1 cellular context compared by ENCODE assay signal in the genomic region with DNA sequence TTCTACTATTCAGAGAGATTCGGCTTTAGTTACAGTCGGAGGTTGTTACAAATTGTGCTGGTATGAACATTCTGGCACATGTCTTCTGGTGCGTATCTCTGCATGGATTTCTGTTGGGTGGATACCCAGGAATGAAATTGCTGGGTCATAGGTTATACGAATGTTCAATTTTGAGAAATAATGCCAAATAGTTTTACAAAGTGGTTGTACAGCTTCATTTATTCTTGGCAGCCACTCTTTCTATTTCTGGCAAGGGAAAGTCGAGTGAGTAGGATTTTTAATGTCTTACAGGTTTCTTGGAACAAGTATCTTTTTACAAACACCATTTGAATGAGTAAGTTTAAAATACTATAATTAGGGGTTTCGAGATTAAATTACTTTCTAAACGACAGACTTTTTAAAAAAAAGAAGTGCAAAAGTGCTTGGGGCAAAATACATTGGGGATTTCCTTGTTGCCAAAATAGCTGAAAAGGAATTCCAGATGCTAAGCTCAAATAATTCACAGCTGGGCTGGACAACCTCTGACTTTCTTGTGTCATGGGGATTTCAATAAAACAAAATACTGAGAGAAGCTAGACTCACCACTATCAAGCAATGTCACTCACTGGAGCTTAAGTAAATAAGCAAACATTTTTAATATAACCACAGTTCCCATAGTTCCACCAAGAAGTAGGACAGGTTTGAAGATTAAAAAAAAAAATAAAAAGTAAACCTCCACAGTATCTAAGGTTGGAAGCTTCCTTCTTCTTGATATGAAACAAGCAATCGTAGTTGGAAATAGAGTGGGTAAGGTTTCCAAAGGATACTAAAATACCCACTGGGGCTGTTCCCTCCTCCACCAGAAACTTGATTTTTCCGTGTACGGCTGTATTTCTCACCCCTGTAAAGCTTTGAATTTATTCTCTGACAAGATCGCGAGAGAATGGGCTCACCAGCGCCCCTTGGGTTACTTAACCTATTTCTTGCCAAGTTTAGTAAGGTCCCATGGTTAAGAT.
TF ChIP-seq lines count a peak whose summit lies in the region.

No MANE protein-coding gene starts in this region.

TF ChIP-seq in GM23338, 12 proteins besides CTCF, POLR2A, EP300 and RAD21 (continued from another document):
- TF ChIP-seq, protein P1, sequence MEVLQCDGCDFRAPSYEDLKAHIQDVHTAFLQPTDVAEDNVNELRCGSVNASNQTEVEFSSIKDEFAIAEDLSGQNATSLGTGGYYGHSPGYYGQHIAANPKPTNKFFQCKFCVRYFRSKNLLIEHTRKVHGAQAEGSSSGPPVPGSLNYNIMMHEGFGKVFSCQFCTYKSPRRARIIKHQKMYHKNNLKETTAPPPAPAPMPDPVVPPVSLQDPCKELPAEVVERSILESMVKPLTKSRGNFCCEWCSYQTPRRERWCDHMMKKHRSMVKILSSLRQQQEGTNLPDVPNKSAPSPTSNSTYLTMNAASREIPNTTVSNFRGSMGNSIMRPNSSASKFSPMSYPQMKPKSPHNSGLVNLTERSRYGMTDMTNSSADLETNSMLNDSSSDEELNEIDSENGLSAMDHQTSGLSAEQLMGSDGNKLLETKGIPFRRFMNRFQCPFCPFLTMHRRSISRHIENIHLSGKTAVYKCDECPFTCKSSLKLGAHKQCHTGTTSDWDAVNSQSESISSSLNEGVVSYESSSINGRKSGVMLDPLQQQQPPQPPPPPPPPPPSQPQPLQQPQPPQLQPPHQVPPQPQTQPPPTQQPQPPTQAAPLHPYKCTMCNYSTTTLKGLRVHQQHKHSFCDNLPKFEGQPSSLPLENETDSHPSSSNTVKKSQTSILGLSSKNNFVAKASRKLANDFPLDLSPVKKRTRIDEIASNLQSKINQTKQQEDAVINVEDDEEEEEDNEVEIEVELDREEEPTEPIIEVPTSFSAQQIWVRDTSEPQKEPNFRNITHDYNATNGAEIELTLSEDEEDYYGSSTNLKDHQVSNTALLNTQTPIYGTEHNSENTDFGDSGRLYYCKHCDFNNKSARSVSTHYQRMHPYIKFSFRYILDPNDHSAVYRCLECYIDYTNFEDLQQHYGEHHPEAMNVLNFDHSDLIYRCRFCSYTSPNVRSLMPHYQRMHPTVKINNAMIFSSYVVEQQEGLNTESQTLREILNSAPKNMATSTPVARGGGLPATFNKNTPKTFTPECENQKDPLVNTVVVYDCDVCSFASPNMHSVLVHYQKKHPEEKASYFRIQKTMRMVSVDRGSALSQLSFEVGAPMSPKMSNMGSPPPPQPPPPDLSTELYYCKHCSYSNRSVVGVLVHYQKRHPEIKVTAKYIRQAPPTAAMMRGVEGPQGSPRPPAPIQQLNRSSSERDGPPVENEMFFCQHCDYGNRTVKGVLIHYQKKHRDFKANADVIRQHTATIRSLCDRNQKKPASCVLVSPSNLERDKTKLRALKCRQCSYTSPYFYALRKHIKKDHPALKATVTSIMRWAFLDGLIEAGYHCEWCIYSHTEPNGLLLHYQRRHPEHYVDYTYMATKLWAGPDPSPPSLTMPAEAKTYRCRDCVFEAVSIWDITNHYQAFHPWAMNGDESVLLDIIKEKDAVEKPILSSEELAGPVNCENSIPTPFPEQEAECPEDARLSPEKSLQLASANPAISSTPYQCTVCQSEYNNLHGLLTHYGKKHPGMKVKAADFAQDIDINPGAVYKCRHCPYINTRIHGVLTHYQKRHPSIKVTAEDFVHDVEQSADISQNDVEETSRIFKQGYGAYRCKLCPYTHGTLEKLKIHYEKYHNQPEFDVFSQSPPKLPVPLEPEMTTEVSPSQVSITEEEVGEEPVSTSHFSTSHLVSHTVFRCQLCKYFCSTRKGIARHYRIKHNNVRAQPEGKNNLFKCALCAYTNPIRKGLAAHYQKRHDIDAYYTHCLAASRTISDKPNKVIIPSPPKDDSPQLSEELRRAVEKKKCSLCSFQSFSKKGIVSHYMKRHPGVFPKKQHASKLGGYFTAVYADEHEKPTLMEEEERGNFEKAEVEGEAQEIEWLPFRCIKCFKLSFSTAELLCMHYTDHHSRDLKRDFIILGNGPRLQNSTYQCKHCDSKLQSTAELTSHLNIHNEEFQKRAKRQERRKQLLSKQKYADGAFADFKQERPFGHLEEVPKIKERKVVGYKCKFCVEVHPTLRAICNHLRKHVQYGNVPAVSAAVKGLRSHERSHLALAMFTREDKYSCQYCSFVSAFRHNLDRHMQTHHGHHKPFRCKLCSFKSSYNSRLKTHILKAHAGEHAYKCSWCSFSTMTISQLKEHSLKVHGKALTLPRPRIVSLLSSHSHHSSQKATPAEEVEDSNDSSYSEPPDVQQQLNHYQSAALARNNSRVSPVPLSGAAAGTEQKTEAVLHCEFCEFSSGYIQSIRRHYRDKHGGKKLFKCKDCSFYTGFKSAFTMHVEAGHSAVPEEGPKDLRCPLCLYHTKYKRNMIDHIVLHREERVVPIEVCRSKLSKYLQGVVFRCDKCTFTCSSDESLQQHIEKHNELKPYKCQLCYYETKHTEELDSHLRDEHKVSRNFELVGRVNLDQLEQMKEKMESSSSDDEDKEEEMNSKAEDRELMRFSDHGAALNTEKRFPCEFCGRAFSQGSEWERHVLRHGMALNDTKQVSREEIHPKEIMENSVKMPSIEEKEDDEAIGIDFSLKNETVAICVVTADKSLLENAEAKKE (CRISPR knock-in tag; IDR thresholded peaks at IDR 0.05): no peak
- TF ChIP-seq POLR2AphosphoS5 (IDR thresholded peaks at IDR 0.05; ENCODE audit: low read depth) (no peak), JUNB (IDR thresholded peaks at IDR 0.05; ENCODE audit: unreplicated experiment) (no peak), STAT1 (IDR thresholded peaks at IDR 0.05; ENCODE audit: unreplicated experiment) (no peak), CREB1 (CRISPR knock-in tag; IDR thresholded peaks at IDR 0.05; ENCODE audit: low read depth) (no peak), NANOG (IDR thresholded peaks at IDR 0.05; ENCODE audit: borderline replicate concordance) (no peak), EZH2phosphoT487 (IDR thresholded peaks at IDR 0.05; ENCODE audit: unreplicated experiment) (no peak)
- TF ChIP-seq, protein P2, sequence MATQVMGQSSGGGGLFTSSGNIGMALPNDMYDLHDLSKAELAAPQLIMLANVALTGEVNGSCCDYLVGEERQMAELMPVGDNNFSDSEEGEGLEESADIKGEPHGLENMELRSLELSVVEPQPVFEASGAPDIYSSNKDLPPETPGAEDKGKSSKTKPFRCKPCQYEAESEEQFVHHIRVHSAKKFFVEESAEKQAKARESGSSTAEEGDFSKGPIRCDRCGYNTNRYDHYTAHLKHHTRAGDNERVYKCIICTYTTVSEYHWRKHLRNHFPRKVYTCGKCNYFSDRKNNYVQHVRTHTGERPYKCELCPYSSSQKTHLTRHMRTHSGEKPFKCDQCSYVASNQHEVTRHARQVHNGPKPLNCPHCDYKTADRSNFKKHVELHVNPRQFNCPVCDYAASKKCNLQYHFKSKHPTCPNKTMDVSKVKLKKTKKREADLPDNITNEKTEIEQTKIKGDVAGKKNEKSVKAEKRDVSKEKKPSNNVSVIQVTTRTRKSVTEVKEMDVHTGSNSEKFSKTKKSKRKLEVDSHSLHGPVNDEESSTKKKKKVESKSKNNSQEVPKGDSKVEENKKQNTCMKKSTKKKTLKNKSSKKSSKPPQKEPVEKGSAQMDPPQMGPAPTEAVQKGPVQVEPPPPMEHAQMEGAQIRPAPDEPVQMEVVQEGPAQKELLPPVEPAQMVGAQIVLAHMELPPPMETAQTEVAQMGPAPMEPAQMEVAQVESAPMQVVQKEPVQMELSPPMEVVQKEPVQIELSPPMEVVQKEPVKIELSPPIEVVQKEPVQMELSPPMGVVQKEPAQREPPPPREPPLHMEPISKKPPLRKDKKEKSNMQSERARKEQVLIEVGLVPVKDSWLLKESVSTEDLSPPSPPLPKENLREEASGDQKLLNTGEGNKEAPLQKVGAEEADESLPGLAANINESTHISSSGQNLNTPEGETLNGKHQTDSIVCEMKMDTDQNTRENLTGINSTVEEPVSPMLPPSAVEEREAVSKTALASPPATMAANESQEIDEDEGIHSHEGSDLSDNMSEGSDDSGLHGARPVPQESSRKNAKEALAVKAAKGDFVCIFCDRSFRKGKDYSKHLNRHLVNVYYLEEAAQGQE (IDR thresholded peaks at IDR 0.05; ENCODE audit: unreplicated experiment): no peak
